In the genomic region with DNA sequence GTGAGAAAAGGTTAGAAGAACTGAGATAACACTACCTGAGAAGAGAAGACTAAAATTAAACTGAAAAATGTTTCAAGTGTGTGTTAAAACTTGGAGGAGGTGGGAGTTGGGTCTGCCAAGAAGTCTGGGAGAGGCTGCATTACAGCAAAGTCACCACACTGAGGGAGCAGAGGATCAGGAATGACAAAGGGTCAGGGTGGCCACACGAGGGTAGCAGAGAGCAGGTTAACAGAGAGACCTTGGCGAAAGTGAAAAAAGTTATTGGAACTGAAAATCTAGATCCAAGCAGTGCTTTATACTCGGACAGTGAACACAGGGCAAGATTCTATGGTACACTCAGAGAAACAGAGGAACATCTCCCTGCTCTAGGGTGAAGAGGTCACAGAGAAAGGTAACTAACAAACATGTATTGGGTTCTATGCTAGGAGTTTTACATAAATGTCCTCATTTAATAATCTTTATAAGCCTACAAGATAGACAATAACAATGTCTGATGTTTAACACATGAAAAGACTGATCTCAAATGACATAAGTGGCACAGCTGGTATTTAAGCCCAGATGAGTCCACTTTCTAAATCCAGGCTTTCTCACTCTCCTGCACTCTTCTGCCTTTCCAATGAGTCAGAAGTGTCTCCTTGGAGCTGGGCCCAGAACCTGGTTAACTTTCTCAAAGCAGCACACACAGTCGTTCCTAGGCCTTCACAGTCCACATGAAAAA, we compare ENCODE assay signal across 8 cellular contexts. TPM values are rescaled to one million over a fixed set of nuclear protein-coding genes. Genes with fewer than 3 reads are reported as not detected.
DNase-seq lines count a peak whose midpoint lies in the region; ATAC-seq and TF ChIP-seq lines count a peak whose summit lies in the region.

No MANE protein-coding gene starts in this region.

- 0% methylated on average over 3 to 4 of the region's 4 CpGs for WGBS in gastroesophageal sphincter (ENCODE audit: low coverage in 1 of 2), 2 donors
- no CpG with 5 or more reads among the region's 4 CpGs for WGBS in trophoblast cell (ENCODE audit: extremely low coverage, insufficient coverage, insufficient read length)

- no peak overlapping the region for H4K12ac ChIP-seq in trophoblast cell (ENCODE audit: low read depth, low read length)

- H3K18ac ChIP-seq in trophoblast cell (ENCODE audit: low read length): no peak overlapping the region

- no peak overlapping the region for H2BK120ac ChIP-seq in trophoblast cell (ENCODE audit: insufficient read depth, low read length, poor library complexity)

- DNase-seq in GM06990 (ENCODE audit: extremely low read depth, insufficient read length) (peak; percentile 10), H7 (peak; percentile 53), LoVo (ENCODE audit: low spot score) (peak; percentile 85), SJCRH30 (peak; percentile 49 to 80), trophoblast cell (peak; percentile 48 to 83), upper lobe of right lung (no peak)
- DNase-seq in activated effector memory CD4-positive, alpha-beta T cell treated with anti-CD3 and anti-CD28 coated beads, Interleukin-2, amount 50 U/mL, for 16 hours: peak; percentile 83

- H4K8ac ChIP-seq in trophoblast cell (ENCODE audit: low read depth, low read length): no peak overlapping the region

- H2AK5ac ChIP-seq in trophoblast cell (ENCODE audit: low read length): no peak overlapping the region

- H3K4me3 ChIP-seq in GM06990 (replicated peaks; ENCODE audit: low read depth, low read length) (no peak overlapping the region), H7 (ENCODE audit: insufficient read depth, low read depth, low read length) (no peak overlapping the region), SJCRH30 (no peak overlapping the region), gastroesophageal sphincter (no peak overlapping the region), trophoblast cell (ENCODE audit: low read depth, low read length) (no peak overlapping the region), upper lobe of right lung (no peak overlapping the region)

- H3K4ac ChIP-seq in trophoblast cell (ENCODE audit: low read depth, low read length): no peak overlapping the region

- no peaks in the 10 kb centered on the region for H3K9me3 ChIP-seq in SJCRH30 (replicated peaks)
- H3K9me3 ChIP-seq in gastroesophageal sphincter: peaks cover 0 to under 1% (median 0%) of the 10 kb centered on the region in 3 donors
- H3K9me3 ChIP-seq in trophoblast cell (ENCODE audit: insufficient read depth, low read depth, low read length): no peaks in the 10 kb centered on the region
- no peaks in the 10 kb centered on the region for H3K9me3 ChIP-seq in upper lobe of right lung

- no peaks in the 10 kb centered on the region for H3K27me3 ChIP-seq in GM06990 (replicated peaks; ENCODE audit: control insufficient read depth, insufficient read depth, low read length)
- H3K27me3 ChIP-seq in H7 (ENCODE audit: control insufficient read depth, insufficient read depth, low read length): no peaks in the 10 kb centered on the region
- no peaks in the 10 kb centered on the region for H3K27me3 ChIP-seq in SJCRH30
- peaks cover 14% of the 10 kb centered on the region for H3K27me3 ChIP-seq in gastroesophageal sphincter
- H3K27me3 ChIP-seq in trophoblast cell (ENCODE audit: insufficient read depth, low read length): no peaks in the 10 kb centered on the region
- no peaks in the 10 kb centered on the region for H3K27me3 ChIP-seq in upper lobe of right lung

- TF ChIP-seq CTCF in GM06990 (IDR thresholded peaks at IDR 0.05; ENCODE audit: insufficient read depth, low read length, poor library complexity, severe bottlenecking) (peak; percentile 95), gastroesophageal sphincter (IDR thresholded peaks at IDR 0.05) (peak; percentile 86 to 98 (median 96)), upper lobe of right lung (IDR thresholded peaks at IDR 0.05) (peak; percentile 92)

- H2BK12ac ChIP-seq in trophoblast cell (ENCODE audit: low read length): no peak overlapping the region

- H3K27ac ChIP-seq in SJCRH30: no peak overlapping the region
- peak overlapping the region in 3 of 4 donors; percentile 61 to 72 (median 62) for H3K27ac ChIP-seq in gastroesophageal sphincter
- no peak overlapping the region for H3K27ac ChIP-seq in trophoblast cell (ENCODE audit: low read depth, low read length)
- H3K27ac ChIP-seq in upper lobe of right lung: no peak overlapping the region

- H3K36me3 ChIP-seq in GM06990 (ENCODE audit: control insufficient read depth, insufficient read depth, low read length): no peaks in the 10 kb centered on the region
- H3K36me3 ChIP-seq in H7 (replicated peaks; ENCODE audit: control insufficient read depth, insufficient read depth, low read length): no peaks in the 10 kb centered on the region
- H3K36me3 ChIP-seq in SJCRH30: no peaks in the 10 kb centered on the region
- no peaks in the 10 kb centered on the region for H3K36me3 ChIP-seq in gastroesophageal sphincter
- H3K36me3 ChIP-seq in trophoblast cell (ENCODE audit: control insufficient read depth in 1 of 2, insufficient read depth in 2 of 2, low read length in 2 of 2): no peaks in the 10 kb centered on the region
- H3K36me3 ChIP-seq in upper lobe of right lung: no peaks in the 10 kb centered on the region

- ATAC-seq in gastroesophageal sphincter (peak; percentile 93), upper lobe of right lung (peak; percentile 99)

- H3K4me2 ChIP-seq in trophoblast cell (ENCODE audit: low read length): no peak overlapping the region

- no peak overlapping the region for H2AFZ ChIP-seq in trophoblast cell (ENCODE audit: insufficient read depth, low read length, poor library complexity)

- H3K14ac ChIP-seq in trophoblast cell (ENCODE audit: low read length): no peak overlapping the region

- no peak overlapping the region for H2BK5ac ChIP-seq in trophoblast cell (ENCODE audit: low read depth, low read length, poor library complexity)

- no peak for TF ChIP-seq POLR2A in gastroesophageal sphincter (IDR thresholded peaks at IDR 0.05)

- H3K23ac ChIP-seq in trophoblast cell (ENCODE audit: low read length): no peak overlapping the region

- no peak overlapping the region for H3K9ac ChIP-seq in trophoblast cell (ENCODE audit: low read length)

- H3K4me1 ChIP-seq in SJCRH30 (peaks cover 3% of the 10 kb centered on the region; the same call in 1 of the 2 replicates), gastroesophageal sphincter (peaks cover 0 to 12% (median 5%) of the 10 kb centered on the region in 3 donors), trophoblast cell (ENCODE audit: control insufficient read depth in 1 of 2, insufficient read depth in 2 of 2, low read length in 2 of 2) (no peaks in the 10 kb centered on the region), upper lobe of right lung (no peaks in the 10 kb centered on the region)

- no peak overlapping the region for H4K91ac ChIP-seq in trophoblast cell (ENCODE audit: low read depth, low read length)

- no peaks in the 10 kb centered on the region for H3K79me1 ChIP-seq in trophoblast cell (ENCODE audit: low read length)

- no peak for TF ChIP-seq EP300 in gastroesophageal sphincter (IDR thresholded peaks at IDR 0.05)

- intact Hi-C loops in upper lobe of right lung (cut with DNase I): loop anchor here (10.0 kb wide), 2 partner anchors 54 to 734 kb away; no protein-coding TSS in a partner anchor

- H3K79me2 ChIP-seq in trophoblast cell (ENCODE audit: control insufficient read depth, insufficient read depth, low read length, poor library complexity): no peaks in the 10 kb centered on the region

RNA-seq across cellular contexts. Expression of a gene that starts 10.3 kb away (rescaled TPM):
- 2.1 and 4.1 TPM in 2 replicates for total RNA-seq in H7 (2014; rRNA removed; shearing (Covaris generic))
- total RNA-seq in SJCRH30 (2014; rRNA removed; shearing (Covaris generic)): not detected in 2 replicates
- total RNA-seq in gastroesophageal sphincter: 10 to 100 TPM; 11.7 to 23.4 (median 18.6) TPM
- polyA plus RNA-seq in trophoblast cell (2013): 0.53 and 0.56 TPM in 2 replicates
- 1.7 TPM for total RNA-seq in upper lobe of right lung

RNA-seq across cellular contexts. Expression of a gene that starts 43.5 kb away (rescaled TPM):
- total RNA-seq in H7 (2014; rRNA removed; shearing (Covaris generic)): 0.22 TPM in 1 of 2 replicates, not detected in the other
- not detected in 2 replicates for total RNA-seq in SJCRH30 (2014; rRNA removed; shearing (Covaris generic))
- total RNA-seq in gastroesophageal sphincter (100 to 1,000 TPM in 2 of 4 donors, 10 to 100 TPM in 2; 27.9 to 180 (median 94.4) TPM), upper lobe of right lung (146 TPM)
- polyA plus RNA-seq in trophoblast cell (2013): 0.03 TPM in 2 replicates

Comparison
In these comparisons a context has a peak if more than half of its experiments do, and no peak if none do; other contexts are left out.
1. H3K27ac ChIP-seq: peak in gastroesophageal sphincter (3 of 4); none in SJCRH30 (single experiment), trophoblast cell (single experiment) and upper lobe of right lung (single experiment).
2. RNA of a gene that starts 43.5 kb away (total RNA-seq): 146 TPM in upper lobe of right lung (single experiment) and 27.9 to 180 TPM in gastroesophageal sphincter; 0.22 TPM in H7 and not detected in SJCRH30; every median in the first group is over 10 times any median in the second.
3. Peak in every context shown above with its lines, with median percentiles within 50 percentile points of each other: CTCF ChIP-seq.